ENCODE assay signal across 1 cellular context in the genomic region with DNA sequence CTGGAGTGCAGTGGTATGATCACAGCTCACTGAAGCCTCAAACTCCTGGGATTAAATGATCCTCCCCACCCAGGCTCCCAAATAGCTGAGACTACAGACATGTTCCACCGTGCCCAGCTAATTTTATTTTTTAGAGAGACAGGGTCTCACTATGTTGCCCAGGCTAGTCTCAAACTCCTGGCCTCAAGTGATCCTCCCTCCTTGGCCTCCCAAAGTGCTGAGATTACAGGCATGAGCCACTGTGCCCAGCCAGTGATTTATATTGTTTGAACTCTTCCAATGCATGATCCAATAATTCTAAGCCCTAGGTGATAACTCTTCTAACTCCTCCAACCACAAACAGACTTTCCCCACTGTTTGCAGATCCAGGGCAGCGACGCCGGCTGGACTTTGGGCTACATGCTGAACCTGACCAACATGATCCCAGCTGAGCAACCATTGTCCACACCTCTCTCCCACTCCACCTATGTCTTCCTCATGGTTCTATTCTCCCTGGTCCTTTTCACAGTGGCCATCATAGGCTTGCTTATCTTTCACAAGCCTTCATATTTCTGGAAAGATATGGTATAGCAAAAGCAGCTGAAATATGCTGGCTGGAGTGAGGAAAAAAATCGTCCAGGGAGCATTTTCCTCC.
TF ChIP-seq lines count a peak whose summit lies in the region.

No MANE protein-coding gene starts in this region.

TF ChIP-seq in HepG2, 621 proteins besides CTCF, POLR2A, EP300 and RAD21 (continued from another document):
- TF ChIP-seq, protein P1, sequence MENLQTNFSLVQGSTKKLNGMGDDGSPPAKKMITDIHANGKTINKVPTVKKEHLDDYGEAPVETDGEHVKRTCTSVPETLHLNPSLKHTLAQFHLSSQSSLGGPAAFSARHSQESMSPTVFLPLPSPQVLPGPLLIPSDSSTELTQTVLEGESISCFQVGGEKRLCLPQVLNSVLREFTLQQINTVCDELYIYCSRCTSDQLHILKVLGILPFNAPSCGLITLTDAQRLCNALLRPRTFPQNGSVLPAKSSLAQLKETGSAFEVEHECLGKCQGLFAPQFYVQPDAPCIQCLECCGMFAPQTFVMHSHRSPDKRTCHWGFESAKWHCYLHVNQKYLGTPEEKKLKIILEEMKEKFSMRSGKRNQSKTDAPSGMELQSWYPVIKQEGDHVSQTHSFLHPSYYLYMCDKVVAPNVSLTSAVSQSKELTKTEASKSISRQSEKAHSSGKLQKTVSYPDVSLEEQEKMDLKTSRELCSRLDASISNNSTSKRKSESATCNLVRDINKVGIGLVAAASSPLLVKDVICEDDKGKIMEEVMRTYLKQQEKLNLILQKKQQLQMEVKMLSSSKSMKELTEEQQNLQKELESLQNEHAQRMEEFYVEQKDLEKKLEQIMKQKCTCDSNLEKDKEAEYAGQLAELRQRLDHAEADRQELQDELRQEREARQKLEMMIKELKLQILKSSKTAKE (CRISPR knock-in tag; IDR thresholded peaks at IDR 0.05; ENCODE audit: borderline replicate concordance) = no peak
